ENCODE assay signal across 8 cellular contexts in the genomic region with DNA sequence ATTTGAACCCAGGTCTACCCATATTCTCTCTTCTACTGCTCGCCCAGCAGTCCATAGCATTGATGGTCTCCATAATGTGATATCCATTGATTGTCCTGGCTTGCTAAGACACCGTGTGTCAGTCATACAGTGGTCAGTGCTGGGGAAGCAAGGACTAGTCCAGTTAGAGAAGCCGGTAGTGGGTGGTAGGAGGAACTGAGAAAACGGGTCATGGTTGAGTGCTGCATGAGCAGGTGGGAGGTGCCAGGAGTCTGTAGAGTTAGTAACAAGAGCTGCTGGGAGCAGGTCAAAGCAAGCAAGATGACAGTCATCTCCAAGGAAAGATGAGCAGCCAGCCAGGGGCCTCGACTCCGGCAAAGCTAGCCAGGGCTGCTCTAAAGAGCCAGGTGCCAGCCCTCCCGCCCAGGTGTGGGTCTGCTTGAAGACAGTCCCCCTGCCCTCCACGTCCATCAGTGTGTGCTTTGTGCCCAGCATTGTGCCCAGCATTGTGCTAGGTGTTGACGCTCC. TPM values are rescaled to one million over a fixed set of nuclear protein-coding genes. Genes with fewer than 3 reads are reported as not detected.
A peak's percentile ranks its signal among the peaks of the same experiment; 100 is the strongest.
DNase-seq lines count a peak whose midpoint lies in the region; ATAC-seq and TF ChIP-seq lines count a peak whose summit lies in the region.

No MANE protein-coding gene starts in this region.

- no peaks in the 10 kb centered on the region for H3K36me3 ChIP-seq in kidney epithelial cell (ENCODE audit: control insufficient read depth, insufficient read depth, low read length)

- no peaks in the 10 kb centered on the region for H3K9me3 Mint-ChIP-seq in stimulated activated naive CD8-positive, alpha-beta T cell treated with anti-CD3 and anti-CD28 coated beads, Interleukin-15, amount 100 ng/mL, for 72 hours

- in situ Hi-C loops in G401 (cut with HindIII; ENCODE audit: low sequenced_read_pairs), result no loop called here

- no peak overlapping the region for H3K4me3 Mint-ChIP-seq in stimulated activated naive CD8-positive, alpha-beta T cell treated with anti-CD3 and anti-CD28 coated beads, Interleukin-15, amount 100 ng/mL, for 72 hours

- ATAC-seq in stimulated activated naive CD8-positive, alpha-beta T cell treated with anti-CD3 and anti-CD28 coated beads, Interleukin-15, Interleukin-2, amounts not matched to agents 100 U/mL and 50 U/mL, for 24 hours, result peak; percentile 11
- no peak for ATAC-seq in stimulated activated naive CD8-positive, alpha-beta T cell treated with anti-CD3 and anti-CD28 coated beads, Interleukin-15, amount 100 ng/mL, for 72 hours
- ATAC-seq in HG02884 (IDR thresholded peaks at IDR 0.05; ENCODE audit: unreplicated experiment), result peak; percentile 55

- H3K4me1 Mint-ChIP-seq in stimulated activated naive CD8-positive, alpha-beta T cell treated with anti-CD3 and anti-CD28 coated beads, Interleukin-15, amount 100 ng/mL, for 72 hours, result peaks cover 67% of the 10 kb centered on the region

- H3K27me3 Mint-ChIP-seq in stimulated activated naive CD8-positive, alpha-beta T cell treated with anti-CD3 and anti-CD28 coated beads, Interleukin-15, amount 100 ng/mL, for 72 hours, result no peaks in the 10 kb centered on the region

- H3K4me3 ChIP-seq in kidney epithelial cell (ENCODE audit: low read depth, low read length), result no peak overlapping the region

- TF ChIP-seq CTCF in kidney epithelial cell (IDR thresholded peaks at IDR 0.05; ENCODE audit: insufficient read depth, low read length, poor library complexity, severe bottlenecking), result no peak

- H3K27me3 ChIP-seq in kidney epithelial cell (ENCODE audit: control insufficient read depth, insufficient read depth, low read length), result no peaks in the 10 kb centered on the region

- no peak for DNase-seq in stimulated activated naive CD8-positive, alpha-beta T cell treated with anti-CD3 and anti-CD28 coated beads, Interleukin-15, Interleukin-2, amounts not matched to agents 100 U/mL and 50 U/mL, for 24 hours
- DNase-seq in stimulated activated naive CD8-positive, alpha-beta T cell treated with anti-CD3 and anti-CD28 coated beads, Interleukin-15, amount 100 ng/mL, for 72 hours, result no peak
- DNase-seq in NCI-H69 (lab: John Stamatoyannopoulos, UW) (peak; percentile 83), kidney epithelial cell (ENCODE audit: low read depth) (peak; percentile 79), cerebellar cortex (ENCODE audit: low spot score) (no peak), G401 (ENCODE audit: low spot score) (no peak)
- DNase-seq in stimulated activated CD4-positive, alpha-beta T cell treated with anti-CD3 and anti-CD28 coated beads, Interleukin-1b, Interleukin-23, amount 100 ng/mL, for 48 hours, result no peak

- H3K27ac Mint-ChIP-seq in stimulated activated naive CD8-positive, alpha-beta T cell treated with anti-CD3 and anti-CD28 coated beads, Interleukin-15, amount 100 ng/mL, for 72 hours, result no peak overlapping the region

RNA-seq across cellular contexts. Expression of a gene that starts 29.5 kb away (rescaled TPM):
- 38.9 and 46.3 TPM in 2 replicates for total RNA-seq in kidney epithelial cell
- total RNA-seq in G401 (2014; rRNA removed; shearing (Covaris generic)), result 27.3 and 28.5 TPM in 2 replicates

Comparison
In these comparisons a context has a peak if more than half of its experiments do, and no peak if none do; other contexts are left out.
1. DNase-seq: peak in NCI-H69 (single experiment) and kidney epithelial cell (single experiment); none in stimulated activated naive CD8-positive, alpha-beta T cell treated with anti-CD3 and anti-CD28 coated beads, Interleukin-15, Interleukin-2, amounts not matched to agents 100 U/mL and 50 U/mL, for 24 hours (single experiment), stimulated activated naive CD8-positive, alpha-beta T cell treated with anti-CD3 and anti-CD28 coated beads, Interleukin-15, amount 100 ng/mL, for 72 hours (0 of 2), stimulated activated CD4-positive, alpha-beta T cell treated with anti-CD3 and anti-CD28 coated beads, Interleukin-1b, Interleukin-23, amount 100 ng/mL, for 48 hours (single experiment), cerebellar cortex (single experiment) and G401 (single experiment).